1 cellular context compared by ENCODE assay signal in the genomic region with DNA sequence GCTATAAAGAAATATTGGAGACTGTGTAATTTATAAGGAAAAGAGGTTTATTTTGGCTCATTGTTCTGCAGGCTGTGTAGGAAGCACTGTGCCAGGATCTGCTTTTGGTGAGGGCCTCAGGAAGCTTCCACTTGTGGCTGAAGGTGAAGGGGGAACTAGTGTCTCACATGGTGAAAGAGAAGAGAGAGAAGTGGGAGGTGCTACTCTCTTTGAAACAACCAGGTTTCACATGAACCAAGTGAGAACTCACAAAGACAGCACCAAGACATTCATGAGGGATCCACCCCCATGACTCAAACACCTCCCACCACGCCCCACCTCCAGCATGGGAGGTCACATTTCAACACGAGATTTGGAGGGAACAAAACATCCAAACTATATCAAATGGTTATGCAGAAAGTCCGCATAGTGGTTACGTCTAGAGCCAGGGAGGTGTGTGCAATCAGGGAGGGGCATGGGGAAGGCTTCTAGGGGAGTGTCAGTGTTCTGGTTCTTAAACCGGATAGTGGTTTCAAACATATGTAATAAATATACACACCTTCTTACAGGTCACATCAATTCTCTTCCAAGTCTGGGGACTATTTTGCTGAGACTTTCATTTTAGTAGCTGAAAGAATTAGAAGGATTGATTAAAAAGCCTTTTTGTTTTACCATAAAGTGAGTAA.
TF ChIP-seq lines count a peak whose summit lies in the region.

No MANE protein-coding gene starts in this region.

TF ChIP-seq in GM23338, 12 proteins besides CTCF, POLR2A, EP300 and RAD21 (continued from another document):
- TF ChIP-seq, protein P1, sequence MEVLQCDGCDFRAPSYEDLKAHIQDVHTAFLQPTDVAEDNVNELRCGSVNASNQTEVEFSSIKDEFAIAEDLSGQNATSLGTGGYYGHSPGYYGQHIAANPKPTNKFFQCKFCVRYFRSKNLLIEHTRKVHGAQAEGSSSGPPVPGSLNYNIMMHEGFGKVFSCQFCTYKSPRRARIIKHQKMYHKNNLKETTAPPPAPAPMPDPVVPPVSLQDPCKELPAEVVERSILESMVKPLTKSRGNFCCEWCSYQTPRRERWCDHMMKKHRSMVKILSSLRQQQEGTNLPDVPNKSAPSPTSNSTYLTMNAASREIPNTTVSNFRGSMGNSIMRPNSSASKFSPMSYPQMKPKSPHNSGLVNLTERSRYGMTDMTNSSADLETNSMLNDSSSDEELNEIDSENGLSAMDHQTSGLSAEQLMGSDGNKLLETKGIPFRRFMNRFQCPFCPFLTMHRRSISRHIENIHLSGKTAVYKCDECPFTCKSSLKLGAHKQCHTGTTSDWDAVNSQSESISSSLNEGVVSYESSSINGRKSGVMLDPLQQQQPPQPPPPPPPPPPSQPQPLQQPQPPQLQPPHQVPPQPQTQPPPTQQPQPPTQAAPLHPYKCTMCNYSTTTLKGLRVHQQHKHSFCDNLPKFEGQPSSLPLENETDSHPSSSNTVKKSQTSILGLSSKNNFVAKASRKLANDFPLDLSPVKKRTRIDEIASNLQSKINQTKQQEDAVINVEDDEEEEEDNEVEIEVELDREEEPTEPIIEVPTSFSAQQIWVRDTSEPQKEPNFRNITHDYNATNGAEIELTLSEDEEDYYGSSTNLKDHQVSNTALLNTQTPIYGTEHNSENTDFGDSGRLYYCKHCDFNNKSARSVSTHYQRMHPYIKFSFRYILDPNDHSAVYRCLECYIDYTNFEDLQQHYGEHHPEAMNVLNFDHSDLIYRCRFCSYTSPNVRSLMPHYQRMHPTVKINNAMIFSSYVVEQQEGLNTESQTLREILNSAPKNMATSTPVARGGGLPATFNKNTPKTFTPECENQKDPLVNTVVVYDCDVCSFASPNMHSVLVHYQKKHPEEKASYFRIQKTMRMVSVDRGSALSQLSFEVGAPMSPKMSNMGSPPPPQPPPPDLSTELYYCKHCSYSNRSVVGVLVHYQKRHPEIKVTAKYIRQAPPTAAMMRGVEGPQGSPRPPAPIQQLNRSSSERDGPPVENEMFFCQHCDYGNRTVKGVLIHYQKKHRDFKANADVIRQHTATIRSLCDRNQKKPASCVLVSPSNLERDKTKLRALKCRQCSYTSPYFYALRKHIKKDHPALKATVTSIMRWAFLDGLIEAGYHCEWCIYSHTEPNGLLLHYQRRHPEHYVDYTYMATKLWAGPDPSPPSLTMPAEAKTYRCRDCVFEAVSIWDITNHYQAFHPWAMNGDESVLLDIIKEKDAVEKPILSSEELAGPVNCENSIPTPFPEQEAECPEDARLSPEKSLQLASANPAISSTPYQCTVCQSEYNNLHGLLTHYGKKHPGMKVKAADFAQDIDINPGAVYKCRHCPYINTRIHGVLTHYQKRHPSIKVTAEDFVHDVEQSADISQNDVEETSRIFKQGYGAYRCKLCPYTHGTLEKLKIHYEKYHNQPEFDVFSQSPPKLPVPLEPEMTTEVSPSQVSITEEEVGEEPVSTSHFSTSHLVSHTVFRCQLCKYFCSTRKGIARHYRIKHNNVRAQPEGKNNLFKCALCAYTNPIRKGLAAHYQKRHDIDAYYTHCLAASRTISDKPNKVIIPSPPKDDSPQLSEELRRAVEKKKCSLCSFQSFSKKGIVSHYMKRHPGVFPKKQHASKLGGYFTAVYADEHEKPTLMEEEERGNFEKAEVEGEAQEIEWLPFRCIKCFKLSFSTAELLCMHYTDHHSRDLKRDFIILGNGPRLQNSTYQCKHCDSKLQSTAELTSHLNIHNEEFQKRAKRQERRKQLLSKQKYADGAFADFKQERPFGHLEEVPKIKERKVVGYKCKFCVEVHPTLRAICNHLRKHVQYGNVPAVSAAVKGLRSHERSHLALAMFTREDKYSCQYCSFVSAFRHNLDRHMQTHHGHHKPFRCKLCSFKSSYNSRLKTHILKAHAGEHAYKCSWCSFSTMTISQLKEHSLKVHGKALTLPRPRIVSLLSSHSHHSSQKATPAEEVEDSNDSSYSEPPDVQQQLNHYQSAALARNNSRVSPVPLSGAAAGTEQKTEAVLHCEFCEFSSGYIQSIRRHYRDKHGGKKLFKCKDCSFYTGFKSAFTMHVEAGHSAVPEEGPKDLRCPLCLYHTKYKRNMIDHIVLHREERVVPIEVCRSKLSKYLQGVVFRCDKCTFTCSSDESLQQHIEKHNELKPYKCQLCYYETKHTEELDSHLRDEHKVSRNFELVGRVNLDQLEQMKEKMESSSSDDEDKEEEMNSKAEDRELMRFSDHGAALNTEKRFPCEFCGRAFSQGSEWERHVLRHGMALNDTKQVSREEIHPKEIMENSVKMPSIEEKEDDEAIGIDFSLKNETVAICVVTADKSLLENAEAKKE (CRISPR knock-in tag; IDR thresholded peaks at IDR 0.05) = no peak
- no peak for TF ChIP-seq ZNF331 (CRISPR knock-in tag; IDR thresholded peaks at IDR 0.05; ENCODE audit: low read depth)
